8 cellular contexts compared by ENCODE assay signal in genomic region chr3:49553320-49553689, GRCh38. TPM values are rescaled to one million over a fixed set of nuclear protein-coding genes. Genes with fewer than 3 reads are reported as not detected.
DNase-seq lines count a peak whose midpoint lies in the region; ATAC-seq lines count a peak whose summit lies in the region.

No MANE protein-coding gene starts in this region.

- H3K4me1 ChIP-seq in right cardiac atrium (ENCODE audit: control insufficient read depth, insufficient read depth, low read length), result peaks cover 6% of the 10 kb centered on the region

- H3K27me3 ChIP-seq in right cardiac atrium (ENCODE audit: control insufficient read depth, insufficient read depth), result no peaks in the 10 kb centered on the region

- DNase-seq in activated CD4-positive, alpha-beta T cell treated with anti-CD3 and anti-CD28 coated beads, Interleukin-2, amount 10 ng/mL, durations not matched to agents 24 days and 14 days, result no peak
- DNase-seq in activated CD4-positive, alpha-beta T cell treated with anti-CD3 and anti-CD28 coated beads for 1 hour, result no peak
- no peak for DNase-seq in T-helper 17 cell
- DNase-seq in right cardiac atrium, result peak in 1 of 3 donors; percentile 39
- no peak for DNase-seq in stimulated activated naive B cell treated with anti-CD40 and anti-IgM and Interleukin-4, amounts not matched to agents 10 μg/mL and 1 μg/mL and 100 μg/mL, for 72 hours
- no peak for DNase-seq in NCI-H226
- no peak for DNase-seq in NCI-H2196 (lab: John Stamatoyannopoulos, UW; ENCODE audit: unreplicated experiment)
- no peak for DNase-seq in NOMO-1 treated with DMSO at 0.1 percent for 48 hours (lab: John Stamatoyannopoulos, UW; ENCODE audit: unreplicated experiment)

- H3K4me3 Mint-ChIP-seq in activated CD4-positive, alpha-beta T cell treated with anti-CD3 and anti-CD28 coated beads, Interleukin-2, amount 10 ng/mL, durations not matched to agents 24 days and 14 days, result peak overlapping the region; percentile 90
- H3K4me3 Mint-ChIP-seq in T-helper 17 cell, result peak overlapping the region; percentile 88
- peak overlapping the region; percentile 92 to 96 for H3K4me3 Mint-ChIP-seq in stimulated activated naive B cell treated with anti-CD40 and anti-IgM and Interleukin-4, amounts not matched to agents 10 μg/mL and 1 μg/mL and 100 μg/mL, for 72 hours

- H3K27ac Mint-ChIP-seq in activated CD4-positive, alpha-beta T cell treated with anti-CD3 and anti-CD28 coated beads, Interleukin-2, amount 10 ng/mL, durations not matched to agents 24 days and 14 days, result no peak overlapping the region
- no peak overlapping the region for H3K27ac Mint-ChIP-seq in T-helper 17 cell
- no peak overlapping the region for H3K27ac Mint-ChIP-seq in stimulated activated naive B cell treated with anti-CD40 and anti-IgM and Interleukin-4, amounts not matched to agents 10 μg/mL and 1 μg/mL and 100 μg/mL, for 72 hours

- peak overlapping the region; percentile 68 for H3K27ac ChIP-seq in right cardiac atrium (ENCODE audit: low read length)

- WGBS in right cardiac atrium, result 44% methylated on average over 9 of the region's 9 CpGs

- no peaks in the 10 kb centered on the region for H3K9me3 ChIP-seq in T-helper 17 cell (ENCODE audit: control insufficient read depth, low read length, poor library complexity, severe bottlenecking)
- no peaks in the 10 kb centered on the region for H3K9me3 ChIP-seq in right cardiac atrium (ENCODE audit: control insufficient read depth, low read length)

- H3K36me3 Mint-ChIP-seq in activated CD4-positive, alpha-beta T cell treated with anti-CD3 and anti-CD28 coated beads, Interleukin-2, amount 10 ng/mL, durations not matched to agents 24 days and 14 days (ENCODE audit: low read depth), result no peaks in the 10 kb centered on the region
- H3K36me3 Mint-ChIP-seq in T-helper 17 cell (ENCODE audit: low read depth), result peaks cover 5% of the 10 kb centered on the region
- H3K36me3 Mint-ChIP-seq in stimulated activated naive B cell treated with anti-CD40 and anti-IgM and Interleukin-4, amounts not matched to agents 10 μg/mL and 1 μg/mL and 100 μg/mL, for 72 hours, result no peaks in the 10 kb centered on the region

- peak overlapping the region; percentile 58 for H3K4me3 ChIP-seq in right cardiac atrium (ENCODE audit: low read length)

- peaks cover 55% of the 10 kb centered on the region for H3K27me3 Mint-ChIP-seq in activated CD4-positive, alpha-beta T cell treated with anti-CD3 and anti-CD28 coated beads, Interleukin-2, amount 10 ng/mL, durations not matched to agents 24 days and 14 days
- H3K27me3 Mint-ChIP-seq in T-helper 17 cell, result peaks cover 65% of the 10 kb centered on the region
- peaks cover 58 to 60% of the 10 kb centered on the region in 2 donors for H3K27me3 Mint-ChIP-seq in stimulated activated naive B cell treated with anti-CD40 and anti-IgM and Interleukin-4, amounts not matched to agents 10 μg/mL and 1 μg/mL and 100 μg/mL, for 72 hours

- ATAC-seq in T-helper 17 cell (no peak), right cardiac atrium (no peak)
- ATAC-seq in stimulated activated naive B cell treated with anti-CD40 and anti-IgM and Interleukin-4, amounts not matched to agents 10 μg/mL and 1 μg/mL and 100 μg/mL, for 72 hours (replicated peaks), result no peak

- no peaks in the 10 kb centered on the region for H3K9me3 Mint-ChIP-seq in activated CD4-positive, alpha-beta T cell treated with anti-CD3 and anti-CD28 coated beads, Interleukin-2, amount 10 ng/mL, durations not matched to agents 24 days and 14 days
- H3K9me3 Mint-ChIP-seq in stimulated activated naive B cell treated with anti-CD40 and anti-IgM and Interleukin-4, amounts not matched to agents 10 μg/mL and 1 μg/mL and 100 μg/mL, for 72 hours, result no peaks in the 10 kb centered on the region

- intact Hi-C loops in activated CD4-positive, alpha-beta T cell treated with anti-CD3 and anti-CD28 coated beads, Interleukin-2, amount 10 ng/mL, durations not matched to agents 24 days and 14 days (cut with micrococcal nuclease), result no loop called here
- intact Hi-C loops in right cardiac atrium (cut with DNase I), result no loop called here

- peaks cover 19% of the 10 kb centered on the region for H3K4me1 Mint-ChIP-seq in activated CD4-positive, alpha-beta T cell treated with anti-CD3 and anti-CD28 coated beads, Interleukin-2, amount 10 ng/mL, durations not matched to agents 24 days and 14 days
- H3K4me1 Mint-ChIP-seq in T-helper 17 cell, result peaks cover 13% of the 10 kb centered on the region
- peaks cover 10 to 17% of the 10 kb centered on the region in 2 donors for H3K4me1 Mint-ChIP-seq in stimulated activated naive B cell treated with anti-CD40 and anti-IgM and Interleukin-4, amounts not matched to agents 10 μg/mL and 1 μg/mL and 100 μg/mL, for 72 hours

RNA-seq across cellular contexts. Expression of gene BSN, which starts 1.0 kb away (rescaled TPM):
- total RNA-seq in activated CD4-positive, alpha-beta T cell treated with anti-CD3 and anti-CD28 coated beads, Interleukin-2, amount 10 ng/mL, durations not matched to agents 24 days and 14 days, result 0.09 TPM in 2 replicates
- total RNA-seq in T-helper 17 cell, result under 1 TPM; 0.12 to 0.29 TPM
- total RNA-seq in right cardiac atrium, result 1 to 10 TPM in 1 of 4 donors, under 1 TPM in 3; 0.25 to 1.4 (median 0.39) TPM
- polyA plus RNA-seq in right cardiac atrium, result 0.38 TPM
